ENCODE assay signal across 8 cellular contexts in genomic region chr2:64019975-64020281, GRCh38. TPM values are rescaled to one million over a fixed set of nuclear protein-coding genes. Genes with fewer than 3 reads are reported as not detected.
DNase-seq lines count a peak whose midpoint lies in the region; ATAC-seq and TF ChIP-seq lines count a peak whose summit lies in the region.

No MANE protein-coding gene starts in this region.

- no peak for ATAC-seq in naive thymus-derived CD8-positive, alpha-beta T cell
- ATAC-seq in GM18505 (IDR thresholded peaks at IDR 0.05; ENCODE audit: unreplicated experiment) (no peak), HG03159 (IDR thresholded peaks at IDR 0.05; ENCODE audit: unreplicated experiment) (no peak)

- H3K4me1 ChIP-seq in BE2C, result no peaks in the 10 kb centered on the region

- DNase-seq in BE2C, result no peak
- DNase-seq in caudate nucleus (lab: John Stamatoyannopoulos, UW), result no peak
- peak in 1 of 10 donors; percentile 15 for DNase-seq in naive thymus-derived CD8-positive, alpha-beta T cell
- no peak for DNase-seq in KG1 (lab: John Stamatoyannopoulos, UW)
- no peak for DNase-seq in NCI-H1436 (lab: John Stamatoyannopoulos, UW)

- TF ChIP-seq CTCF in BE2C (IDR thresholded peaks at IDR 0.05; ENCODE audit: low read depth, low read length), result no peak

- no peak for TF ChIP-seq POLR2A in GM18505 (IDR thresholded peaks at IDR 0.05; ENCODE audit: borderline replicate concordance, extremely low read depth, insufficient read depth, insufficient read length)

- H3K36me3 Mint-ChIP-seq in naive thymus-derived CD8-positive, alpha-beta T cell, result peaks cover 0 to 6% (median 2%) of the 10 kb centered on the region in 3 donors

- peaks cover 22 to 56% (median 39%) of the 10 kb centered on the region in 4 donors for H3K4me1 Mint-ChIP-seq in naive thymus-derived CD8-positive, alpha-beta T cell

- H3K27me3 ChIP-seq in BE2C, result no peaks in the 10 kb centered on the region

- peak overlapping the region; percentile 83 to 99 (median 90) for H3K4me3 Mint-ChIP-seq in naive thymus-derived CD8-positive, alpha-beta T cell

- H3K36me3 ChIP-seq in BE2C (no peaks in the 10 kb centered on the region), KOPT-K1 (ENCODE audit: insufficient read depth, low read length) (no peaks in the 10 kb centered on the region)

- H3K9me3 ChIP-seq in BE2C, result no peaks in the 10 kb centered on the region
- H3K9me3 ChIP-seq in KOPT-K1 (ENCODE audit: insufficient read depth, low read length, poor library complexity, severe bottlenecking), result no peaks in the 10 kb centered on the region

- H3K27me3 Mint-ChIP-seq in naive thymus-derived CD8-positive, alpha-beta T cell, result no peaks in the 10 kb centered on the region

- POLR2A ChIA-PET in naive thymus-derived CD8-positive, alpha-beta T cell (lab: Charles Lee), result interaction anchor here (0.6 to 0.7 kb wide), 2 partner anchors 65 to 79 kb away, joined by 3 to 5 read pairs; no protein-coding TSS in a partner anchor

- H3K9me3 Mint-ChIP-seq in naive thymus-derived CD8-positive, alpha-beta T cell, result no peaks in the 10 kb centered on the region

- peak overlapping the region; percentile 92 to 99 (median 96) for H3K27ac Mint-ChIP-seq in naive thymus-derived CD8-positive, alpha-beta T cell

- peak overlapping the region; percentile 81 for H3K27ac ChIP-seq in KOPT-K1 (ENCODE audit: low read depth, low read length, poor library complexity, severe bottlenecking)
- peak overlapping the region; percentile 97 for H3K27ac ChIP-seq in caudate nucleus (ENCODE audit: low read depth, low read length)

- peak overlapping the region; percentile 88; the same call in 1 of the 2 replicates for H3K4me3 ChIP-seq in BE2C (ENCODE audit: low read depth, low read length)

RNA-seq across cellular contexts. Expression of gene VPS54, which starts 0.7 kb away (rescaled TPM):
- 10.3 TPM for polyA plus RNA-seq in BE2C (2012; ENCODE audit: insufficient read depth, insufficient read length, low read depth)
- 10 to 100 TPM; 12.7 to 13.5 TPM for total RNA-seq in naive thymus-derived CD8-positive, alpha-beta T cell
- 1 to 10 TPM; 3.9 to 9.6 (median 4.1) TPM for polyA plus RNA-seq in naive thymus-derived CD8-positive, alpha-beta T cell
